Comparison of ENCODE assay signal across 27 cellular contexts in genomic region chr3:32983124-32983523, GRCh38. TPM values are rescaled to one million over a fixed set of nuclear protein-coding genes. Genes with fewer than 3 reads are reported as not detected.
"Had no signal": no experiment of that assay in that cellular context is flagged by ENCODE, and none has a peak within 500 bp of the region (broad histone marks: within the 10 kb centered on the region; RNA-seq: fewer than 3 reads in every experiment).

No MANE protein-coding gene starts in this region.

- H3K9me3 ChIP-seq: esophagus squamous epithelium, gastrocnemius medialis, heart right ventricle, left lung, lower lobe of right lung, mucosa of descending colon had no signal

- ATAC-seq: effector memory CD8-positive, alpha-beta T cell; esophagus mucosa; gastrocnemius medialis; heart right ventricle; left cardiac atrium; left lung; left ventricle myocardium superior; lower lobe of right lung; mucosa of descending colon; naive thymus-derived CD8-positive, alpha-beta T cell had no signal

- H3K27ac ChIP-seq: epithelial cell of prostate, esophagus squamous epithelium, gastrocnemius medialis, heart right ventricle, left lung, lower lobe of right lung had no signal

- H3K9me3 Mint-ChIP-seq: dendritic cell treated with granulocyte-macrophage colony-stimulating factor and Interleukin-4, amounts not matched to agents 40 ng/mL and 50 ng/mL, for 4 days; effector memory CD8-positive, alpha-beta T cell; naive thymus-derived CD8-positive, alpha-beta T cell had no signal

- H3K4me1 ChIP-seq: esophagus squamous epithelium, gastrocnemius medialis, heart right ventricle, left lung, lower lobe of right lung had no signal

- FAIRE-seq: islet of Langerhans, keratinocyte had no signal

- H3K27ac Mint-ChIP-seq: dendritic cell treated with granulocyte-macrophage colony-stimulating factor and Interleukin-4, amounts not matched to agents 40 ng/mL and 50 ng/mL, for 4 days; effector memory CD8-positive, alpha-beta T cell; endodermal cell; mesothelial cell of epicardium; naive thymus-derived CD8-positive, alpha-beta T cell had no signal

- H3K36me3 ChIP-seq: esophagus squamous epithelium, gastrocnemius medialis, heart right ventricle, left lung, lower lobe of right lung had no signal

- H3K27me3 ChIP-seq: esophagus squamous epithelium, gastrocnemius medialis, heart right ventricle, left lung had no signal

- H3K4me3 Mint-ChIP-seq: dendritic cell treated with granulocyte-macrophage colony-stimulating factor and Interleukin-4, amounts not matched to agents 40 ng/mL and 50 ng/mL, for 4 days; effector memory CD8-positive, alpha-beta T cell; endodermal cell; mesothelial cell of epicardium; naive B cell; naive thymus-derived CD8-positive, alpha-beta T cell had no signal

- DNase-seq: cortex of kidney; effector CD8-positive, alpha-beta T cell; effector memory CD8-positive, alpha-beta T cell; endodermal cell; erythroblast; esophagus squamous epithelium; foreskin fibroblast; foreskin melanocyte; gastrocnemius medialis; glutamatergic neuron; head of caudate nucleus; heart right ventricle; hippocampal formation; left cardiac atrium; left lung; left ventricle myocardium superior; lower lobe of right lung; mesenchymal stem cell; mucosa of descending colon; naive B cell; naive thymus-derived CD8-positive, alpha-beta T cell had no signal

- H3K4me1 Mint-ChIP-seq: endodermal cell; mesothelial cell of epicardium; naive B cell; naive thymus-derived CD8-positive, alpha-beta T cell had no signal

- H3K27me3 Mint-ChIP-seq: dendritic cell treated with granulocyte-macrophage colony-stimulating factor and Interleukin-4, amounts not matched to agents 40 ng/mL and 50 ng/mL, for 4 days; effector memory CD8-positive, alpha-beta T cell had no signal

- H3K4me3 ChIP-seq: esophagus squamous epithelium, gastrocnemius medialis, heart right ventricle, left lung, lower lobe of right lung, mucosa of descending colon had no signal

RNA-seq across cellular contexts. Expression of gene CCR4, which starts 31.7 kb away (rescaled TPM):
- polyA plus RNA-seq: keratinocyte had no signal
